Comparison of ENCODE assay signal across 1 cellular context in genomic region chr14:101870273-101870939, GRCh38.
TF ChIP-seq lines count a peak whose summit lies in the region.

No MANE protein-coding gene starts in this region.

TF ChIP-seq in K562, 482 proteins besides CTCF, POLR2A, EP300 and RAD21 (continued from another document):
- TF ChIP-seq, protein P1, sequence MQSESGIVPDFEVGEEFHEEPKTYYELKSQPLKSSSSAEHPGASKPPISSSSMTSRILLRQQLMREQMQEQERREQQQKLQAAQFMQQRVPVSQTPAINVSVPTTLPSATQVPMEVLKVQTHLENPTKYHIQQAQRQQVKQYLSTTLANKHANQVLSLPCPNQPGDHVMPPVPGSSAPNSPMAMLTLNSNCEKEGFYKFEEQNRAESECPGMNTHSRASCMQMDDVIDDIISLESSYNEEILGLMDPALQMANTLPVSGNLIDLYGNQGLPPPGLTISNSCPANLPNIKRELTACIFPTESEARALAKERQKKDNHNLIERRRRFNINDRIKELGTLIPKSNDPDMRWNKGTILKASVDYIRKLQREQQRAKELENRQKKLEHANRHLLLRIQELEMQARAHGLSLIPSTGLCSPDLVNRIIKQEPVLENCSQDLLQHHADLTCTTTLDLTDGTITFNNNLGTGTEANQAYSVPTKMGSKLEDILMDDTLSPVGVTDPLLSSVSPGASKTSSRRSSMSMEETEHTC (IDR thresholded peaks at IDR 0.05) = no peak
- TF ChIP-seq FIP1L1 (IDR thresholded peaks at IDR 0.05; ENCODE audit: low read depth, low read length, poor library complexity, severe bottlenecking) = no peak
- no peak for TF ChIP-seq ASH1L (IDR thresholded peaks at IDR 0.05; ENCODE audit: borderline replicate concordance, low read depth, partially characterized antibody)
TF ChIP-seq in K562: peak in this region for 0.
